ENCODE assay signal across 1 cellular context in the genomic region with DNA sequence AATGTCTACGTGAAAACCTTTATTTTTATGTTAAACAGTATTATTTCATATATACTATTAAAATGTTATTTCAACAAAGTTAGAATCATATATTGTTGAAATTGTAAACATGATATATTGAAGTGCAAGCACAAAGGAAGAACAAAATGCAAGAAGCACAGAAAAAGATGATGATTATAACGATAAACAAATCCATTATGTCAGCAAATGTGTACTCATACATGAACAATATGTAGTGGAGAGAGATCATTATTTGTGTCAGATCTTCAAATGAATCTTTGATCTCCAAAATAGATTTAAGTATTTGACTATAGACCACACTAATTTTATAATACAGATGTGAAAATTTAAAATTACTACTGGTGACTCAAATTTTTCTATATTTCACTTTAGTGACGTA.
TF ChIP-seq lines count a peak whose summit lies in the region.

No MANE protein-coding gene starts in this region.

TF ChIP-seq in HepG2, 621 proteins besides CTCF, POLR2A, EP300 and RAD21 (continued from another document):
- TF ChIP-seq, protein P1, sequence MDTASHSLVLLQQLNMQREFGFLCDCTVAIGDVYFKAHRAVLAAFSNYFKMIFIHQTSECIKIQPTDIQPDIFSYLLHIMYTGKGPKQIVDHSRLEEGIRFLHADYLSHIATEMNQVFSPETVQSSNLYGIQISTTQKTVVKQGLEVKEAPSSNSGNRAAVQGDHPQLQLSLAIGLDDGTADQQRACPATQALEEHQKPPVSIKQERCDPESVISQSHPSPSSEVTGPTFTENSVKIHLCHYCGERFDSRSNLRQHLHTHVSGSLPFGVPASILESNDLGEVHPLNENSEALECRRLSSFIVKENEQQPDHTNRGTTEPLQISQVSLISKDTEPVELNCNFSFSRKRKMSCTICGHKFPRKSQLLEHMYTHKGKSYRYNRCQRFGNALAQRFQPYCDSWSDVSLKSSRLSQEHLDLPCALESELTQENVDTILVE (CRISPR knock-in tag; IDR thresholded peaks at IDR 0.05): no peak
- TF ChIP-seq, protein P2, sequence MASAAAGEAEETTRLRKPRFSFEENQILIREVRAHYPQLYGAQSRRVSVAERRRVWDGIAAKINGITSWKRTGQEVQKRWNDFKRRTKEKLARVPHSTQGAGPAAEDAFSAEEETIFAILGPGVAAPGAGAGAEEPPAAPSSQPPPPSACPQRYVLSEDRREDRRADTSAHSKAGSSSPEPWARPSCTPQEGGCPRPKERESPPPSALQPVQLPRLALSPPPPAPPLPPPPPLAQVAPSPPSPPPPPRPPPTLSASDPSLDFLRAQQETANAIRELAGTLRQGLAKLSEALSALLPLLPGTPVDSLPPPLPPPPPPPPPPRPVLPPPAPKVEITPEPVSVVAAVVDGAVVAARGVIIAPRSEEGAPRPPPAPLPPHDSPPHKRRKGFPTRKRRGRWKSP (CRISPR knock-in tag; IDR thresholded peaks at IDR 0.05): no peak
- TF ChIP-seq CHCHD3 (CRISPR knock-in tag; IDR thresholded peaks at IDR 0.05) (no peak), MAFF (IDR thresholded peaks at IDR 0.05; ENCODE audit: low read depth, low read length) (peak; percentile 79), MAFK (conservative IDR thresholded peaks at IDR 0.05 in 1 of 2, IDR thresholded peaks at IDR 0.05 in 1 of 2; ENCODE audit: low read length in 2 of 2) (peak; percentile 67 to 88), SP1 (IDR thresholded peaks at IDR 0.05) (no peak), SP1 (CRISPR knock-in tag; IDR thresholded peaks at IDR 0.05) (no peak), CREB1 (IDR thresholded peaks at IDR 0.05) (peak; percentile 68; the same call in 1 of the 2 replicates), CREB1 (CRISPR knock-in tag; IDR thresholded peaks at IDR 0.05) (no peak)
